In the genomic region with DNA sequence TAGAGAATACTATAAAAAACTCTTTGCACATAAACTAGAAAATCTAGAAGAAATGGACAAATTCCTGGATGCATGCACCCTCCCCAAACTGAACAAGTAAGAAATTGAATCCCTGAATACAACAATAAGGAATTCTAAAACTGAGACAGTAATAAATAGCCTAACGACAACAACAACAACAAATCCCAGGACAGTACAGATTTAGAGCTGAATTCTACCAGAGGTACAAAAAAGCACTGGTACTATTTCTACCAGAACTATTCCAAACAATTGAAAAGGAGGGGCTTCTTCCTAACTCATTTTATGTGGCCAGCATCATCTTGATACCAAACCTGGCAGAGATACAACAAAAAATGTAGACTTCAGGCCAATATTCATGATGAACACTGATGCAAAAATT, we compare ENCODE assay signal across 8 cellular contexts.
"Had no signal": no experiment of that assay in that cellular context is flagged by ENCODE, and none has a peak within 500 bp of the region (broad histone marks: within the 10 kb centered on the region; RNA-seq: fewer than 3 reads in every experiment).

No MANE protein-coding gene starts in this region.

- ATAC-seq: GM12878 had no signal

- DNase-seq: GDM1, GF-D8 had no signal

- H3K4me3 ChIP-seq: GM12878 had no signal

- FAIRE-seq: G401.6, GM12878, GM12891, GM12892, GM18507, GM19239 had no signal
